ENCODE assay signal across 9 cellular contexts in genomic region chr1:114033219-114033706, GRCh38. TPM values are rescaled to one million over a fixed set of nuclear protein-coding genes. Genes with fewer than 3 reads are reported as not detected.
DNase-seq lines count a peak whose midpoint lies in the region; ATAC-seq and TF ChIP-seq lines count a peak whose summit lies in the region.
"Had no signal": no experiment of that assay in that cellular context is flagged by ENCODE, and none has a peak within 500 bp of the region (broad histone marks: within the 10 kb centered on the region; RNA-seq: fewer than 3 reads in every experiment).

No MANE protein-coding gene starts in this region.

- H3K36me3 Mint-ChIP-seq in osteocyte (ENCODE audit: unreplicated experiment): no peaks in the 10 kb centered on the region

- no peaks in the 10 kb centered on the region for H3K27me3 ChIP-seq in mammary epithelial cell (ENCODE audit: insufficient read depth, low read length)

- no peaks in the 10 kb centered on the region for H3K79me2 ChIP-seq in mammary epithelial cell (ENCODE audit: insufficient read depth, low read length)

- H3K4me3 Mint-ChIP-seq in osteocyte (ENCODE audit: unreplicated experiment): no peak overlapping the region
- H3K4me3 Mint-ChIP-seq: T-helper 1 cell treated with Interleukin-12 subunit alpha and Interleukin-12 subunit beta and Interleukin-4 antibody, amounts not matched to agents 30 μg/mL and 1 μg/mL, for 36 hours had no signal

- in situ Hi-C loops in mammary epithelial cell (cut with MboI; ENCODE audit: low sequenced_read_pairs in 2 of 2): no loop called here

- H3K4me1 Mint-ChIP-seq in osteocyte (ENCODE audit: unreplicated experiment): no peaks in the 10 kb centered on the region

- no peaks in the 10 kb centered on the region for H3K36me3 ChIP-seq in mammary epithelial cell (ENCODE audit: insufficient read depth, low read length)

- dilution Hi-C loops in mammary epithelial cell (cut with HindIII; ENCODE audit: low sequenced_read_pairs): no loop called here

- no peaks in the 10 kb centered on the region for H3K9me3 Mint-ChIP-seq in osteocyte (ENCODE audit: unreplicated experiment)
- H3K9me3 Mint-ChIP-seq: T-helper 1 cell treated with Interleukin-12 subunit alpha and Interleukin-12 subunit beta and Interleukin-4 antibody, amounts not matched to agents 30 μg/mL and 1 μg/mL, for 36 hours had no signal

- peak overlapping the region; percentile 48 for H3K4me2 ChIP-seq in mammary epithelial cell (ENCODE audit: insufficient read depth, low read depth, low read length)

- no TSS peak for BruUV-seq in mammary epithelial cell (replicated peaks; lab: Mats Ljungman, UMichigan)

- H3K27ac ChIP-seq in mammary epithelial cell (ENCODE audit: insufficient read depth, low read depth, low read length) (no peak overlapping the region), coronary artery (no peak overlapping the region)

- 12% methylated on average over 5 of the region's 5 CpGs for WGBS in mammary epithelial cell (ENCODE audit: low coverage, missing lambda C conversion rate)

- H4K20me1 ChIP-seq in mammary epithelial cell (ENCODE audit: insufficient read depth, low read length): no peaks in the 10 kb centered on the region

- no peaks in the 10 kb centered on the region for H3K9me3 ChIP-seq in mammary epithelial cell (replicated peaks; ENCODE audit: insufficient read depth, low read length)

- no peaks in the 10 kb centered on the region for H3K27me3 Mint-ChIP-seq in osteocyte (ENCODE audit: unreplicated experiment)

- H3K4me1 ChIP-seq in mammary epithelial cell (ENCODE audit: insufficient read depth, low read length): peaks cover 27% of the 10 kb centered on the region

- H3K4me3 ChIP-seq in LNCaP clone FGC (ENCODE audit: low read depth, low read length) (no peak overlapping the region), mammary epithelial cell (replicated peaks in 1 of 3; ENCODE audit: insufficient read depth in 1 of 3, low read depth in 2 of 3, low read length in 3 of 3) (no peak overlapping the region), coronary artery (no peak overlapping the region)

- peak; percentile 17 for DNase-seq in GM10248 (ENCODE audit: extremely low spot score)
- peak; percentile 23 for DNase-seq in LNCaP clone FGC (ENCODE audit: low read depth)
- no peak for DNase-seq in mammary epithelial cell
- no peak for DNase-seq in osteocyte (ENCODE audit: extremely low spot score, unreplicated experiment)
- DNase-seq in activated CD4-positive, alpha-beta T cell treated with anti-CD3 and anti-CD28 coated beads, Interleukin-2, amount 50 U/mL, for 48 hours: no peak
- DNase-seq in GF-D8 (lab: John Stamatoyannopoulos, UW): no peak
- no peak for DNase-seq in coronary artery (ENCODE audit: low spot score)
- DNase-seq in sciatic nerve (ENCODE audit: low spot score): no peak

- ATAC-seq in sciatic nerve: no peak

- TF ChIP-seq CTCF in GM10248 (IDR thresholded peaks at IDR 0.05; ENCODE audit: control extremely low read depth, extremely low read depth, low read depth, missing control alignments) (peak; percentile 26), LNCaP clone FGC (IDR thresholded peaks at IDR 0.05; ENCODE audit: control insufficient read depth, extremely low read depth, insufficient read depth) (peak; percentile 46), mammary epithelial cell (conservative IDR thresholded peaks at IDR 0.05 in 1 of 2, IDR thresholded peaks at IDR 0.05 in 1 of 2; ENCODE audit: extremely low read depth in 1 of 2, insufficient read depth in 1 of 2, low read depth in 1 of 2, low read length in 2 of 2) (peak; percentile 56 to 62), osteocyte (IDR thresholded peaks at IDR 0.05) (peak; percentile 53), coronary artery (IDR thresholded peaks at IDR 0.05) (no peak)

- POLR2A ChIA-PET in GM10248 (lab: Yijun Ruan, JAX): no interaction called here

- H3K27ac Mint-ChIP-seq in osteocyte (ENCODE audit: unreplicated experiment): no peak overlapping the region
- H3K27ac Mint-ChIP-seq: T-helper 1 cell treated with Interleukin-12 subunit alpha and Interleukin-12 subunit beta and Interleukin-4 antibody, amounts not matched to agents 30 μg/mL and 1 μg/mL, for 36 hours had no signal

- intact Hi-C loops in mammary epithelial cell (cut with micrococcal nuclease) (no loop called here), sciatic nerve (cut with DNase I) (no loop called here)

- H3K9ac ChIP-seq in mammary epithelial cell (ENCODE audit: insufficient read depth, low read length): no peak overlapping the region

- CTCF ChIA-PET in GM10248 (lab: Yijun Ruan, JAX) (interaction anchor here (0.8 to 1.4 kb wide), 2 partner anchors 27 to 249 kb away, joined by 3 to 7 read pairs; no protein-coding TSS in a partner anchor), mammary epithelial cell (lab: Charles Lee; ENCODE audit: low non-redundant PET) (no interaction called here)

- no peak overlapping the region for H2AFZ ChIP-seq in mammary epithelial cell (ENCODE audit: low read depth, low read length)

RNA-seq across cellular contexts. Expression of gene OLFML3, which starts 54.0 kb away (rescaled TPM):
- total RNA-seq in mammary epithelial cell: under 1 TPM; 0.66 to 0.83 TPM
- 0.73 TPM for polyA plus RNA-seq in mammary epithelial cell
- polyA minus RNA-seq in mammary epithelial cell: 2.9 TPM
- 36.5 and 37.0 TPM in 2 replicates for total RNA-seq in osteocyte
- 46.0 TPM for total RNA-seq in sciatic nerve

Comparison
In these comparisons a context has a peak if more than half of its experiments do, and no peak if none do; other contexts are left out.
1. DNase-seq: peak in GM10248 (single experiment) and LNCaP clone FGC (single experiment); none in mammary epithelial cell (single experiment), osteocyte (single experiment), activated CD4-positive, alpha-beta T cell treated with anti-CD3 and anti-CD28 coated beads, Interleukin-2, amount 50 U/mL, for 48 hours (0 of 2), GF-D8 (single experiment), coronary artery (single experiment) and sciatic nerve (single experiment).
2. RNA of gene OLFML3, which starts 54.0 kb away (total RNA-seq): 46.0 TPM in sciatic nerve (single experiment) and 36.5 to 37.0 TPM in osteocyte; 0.66 to 0.83 TPM in mammary epithelial cell; every median in the first group is over 10 times any median in the second.